In genomic region chr1:205481629-205482071, GRCh38 we compare ENCODE assay signal across 14 cellular contexts. TPM values are rescaled to one million over a fixed set of nuclear protein-coding genes. Genes with fewer than 3 reads are reported as not detected.
DNase-seq lines count a peak whose midpoint lies in the region; ATAC-seq, FAIRE-seq and TF ChIP-seq lines count a peak whose summit lies in the region.
"Had no signal": no experiment of that assay in that cellular context is flagged by ENCODE, and none has a peak within 500 bp of the region (broad histone marks: within the 10 kb centered on the region; RNA-seq: fewer than 3 reads in every experiment).

No MANE protein-coding gene starts in this region.

- no peaks in the 10 kb centered on the region for H3K9me3 Mint-ChIP-seq in mesothelial cell of epicardium
- H3K9me3 Mint-ChIP-seq: dendritic cell treated with granulocyte-macrophage colony-stimulating factor and Interleukin-4, amounts not matched to agents 40 ng/mL and 50 ng/mL, for 4 days had no signal

- no peak for TF ChIP-seq CTCF in HepG2 (CRISPR knock-in tag; IDR thresholded peaks at IDR 0.05)
- no peak for TF ChIP-seq CTCF in right lobe of liver (IDR thresholded peaks at IDR 0.05)
- TF ChIP-seq CTCF in RWPE1 (conservative IDR thresholded peaks at IDR 0.05; ENCODE audit: low read depth), result no peak
- TF ChIP-seq CTCF in mesothelial cell of epicardium (IDR thresholded peaks at IDR 0.05; ENCODE audit: unreplicated experiment), result no peak

- H3K9ac ChIP-seq in HepG2 (ENCODE audit: insufficient read depth, low read depth, low read length), result no peak overlapping the region

- CTCF ChIA-PET in HepG2 (lab: Yijun Ruan, JAX; ENCODE audit: low intra/inter-chr PET ratio, low total read pairs), result no interaction called here
- CTCF ChIA-PET in RWPE1 (lab: Yijun Ruan, JAX), result interaction anchor here (0.5 to 3.0 kb wide), 13 partner anchors 15 to 893 kb away, joined by 3 to 14 read pairs (median 4); no protein-coding TSS in a partner anchor

- no peak overlapping the region for H3K27ac ChIP-seq in HepG2 (ENCODE audit: extremely low read length, insufficient read depth, low read length)
- no peak overlapping the region for H3K27ac ChIP-seq in right lobe of liver
- H3K27ac ChIP-seq in RWPE1, result peak overlapping the region; percentile 92
- H3K27ac ChIP-seq: C4-2B had no signal

- in situ Hi-C loops in HepG2 (cut with HindIII; ENCODE audit: extremely low pct_ligation_motif_present, low pct_unique_long_range_greater_than_20kb), result no loop called here

- no peak overlapping the region for H3K27ac Mint-ChIP-seq in mesothelial cell of epicardium
- H3K27ac Mint-ChIP-seq: dendritic cell treated with granulocyte-macrophage colony-stimulating factor and Interleukin-4, amounts not matched to agents 40 ng/mL and 50 ng/mL, for 4 days had no signal

- H3K79me2 ChIP-seq in HepG2 (ENCODE audit: insufficient read depth, low read length), result no peaks in the 10 kb centered on the region

- no peak for FAIRE-seq in HepG2 (lab: Jason Lieb, UNC)

- 6% methylated on average over 9 of the region's 13 CpGs for whole genome bisulfite sequencing in HepG2 (ENCODE audit: low lambda C conversion rate)
- 37% methylated on average over 11 of the region's 13 CpGs for WGBS in right lobe of liver (ENCODE audit: insufficient coverage, low coverage, low lambda C conversion rate, missing lambda C conversion rate)

- ATAC-seq in HepG2, result peak; percentile 32; the same call in 2 of the 3 replicates
- no peak for ATAC-seq in right lobe of liver
- no peak for ATAC-seq in HG02610 (IDR thresholded peaks at IDR 0.05; ENCODE audit: unreplicated experiment)
- no peak for ATAC-seq in HG03354 (IDR thresholded peaks at IDR 0.05; ENCODE audit: poor library complexity, severe bottlenecking, unreplicated experiment)

- H3K4me2 ChIP-seq in HepG2 (ENCODE audit: low read depth, low read length), result no peak overlapping the region

- BruUV-seq in HepG2 (replicated peaks; lab: Mats Ljungman, UMichigan), result no TSS peak

- POLR2A ChIA-PET in HepG2 (lab: Yijun Ruan, JAX) (no interaction called here), RWPE1 (lab: Yijun Ruan, JAX; ENCODE audit: low non-redundant PET) (interaction anchor here (0.6 kb wide), 1 partner anchor 33 kb away, joined by 4 read pairs; no protein-coding TSS in a partner anchor)

- no peaks in the 10 kb centered on the region for H3K36me3 Mint-ChIP-seq in mesothelial cell of epicardium

- H2AFZ ChIP-seq in HepG2 (ENCODE audit: low read length), result no peak overlapping the region

- no peaks in the 10 kb centered on the region for H3K9me3 ChIP-seq in HepG2 (ENCODE audit: low read length)
- no peaks in the 10 kb centered on the region for H3K9me3 ChIP-seq in right lobe of liver

- H3K4me1 Mint-ChIP-seq in mesothelial cell of epicardium, result no peaks in the 10 kb centered on the region

- H3K4me3 ChIP-seq in HepG2 (replicated peaks in 1 of 3; ENCODE audit: insufficient read depth in 1 of 3, low read depth in 2 of 3, low read length in 3 of 3) (no peak overlapping the region), right lobe of liver (no peak overlapping the region)

- H3K27me3 ChIP-seq in HepG2 (ENCODE audit: control insufficient read depth in 1 of 2, insufficient read depth in 2 of 2, low read length in 2 of 2) (peaks cover 7 to 14% of the 10 kb centered on the region in 2 experiments; a peak in 3 of 5 replicates), right lobe of liver (no peaks in the 10 kb centered on the region)

- TF ChIP-seq POLR2A in HepG2 (IDR thresholded peaks at IDR 0.05; ENCODE audit: insufficient read depth in 1 of 2, low read depth in 2 of 2, low read length in 2 of 2), result no peak
- TF ChIP-seq POLR2A in right lobe of liver (IDR thresholded peaks at IDR 0.05), result no peak

- no peak overlapping the region for H3K4me3 Mint-ChIP-seq in mesothelial cell of epicardium
- H3K4me3 Mint-ChIP-seq: dendritic cell treated with granulocyte-macrophage colony-stimulating factor and Interleukin-4, amounts not matched to agents 40 ng/mL and 50 ng/mL, for 4 days had no signal

- H3K36me3 ChIP-seq in HepG2 (replicated peaks in 1 of 2; ENCODE audit: control insufficient read depth in 1 of 2, insufficient read depth in 2 of 2, low read length in 2 of 2) (no peaks in the 10 kb centered on the region), right lobe of liver (no peaks in the 10 kb centered on the region)

- TF ChIP-seq EP300 in HepG2 (IDR thresholded peaks at IDR 0.05; ENCODE audit: low read depth in 2 of 2, low read length in 2 of 2) (no peak), HepG2 (CRISPR knock-in tag; IDR thresholded peaks at IDR 0.05; ENCODE audit: borderline replicate concordance) (no peak)

- no peaks in the 10 kb centered on the region for H4K20me1 ChIP-seq in HepG2 (ENCODE audit: insufficient read depth, low read length)

- intact Hi-C loops in HepG2 (cut with micrococcal nuclease; ENCODE audit: unreplicated experiment) (no loop called here), right lobe of liver (cut with DNase I) (loop anchor here (10.0 kb wide), 2 partner anchors 127 to 137 kb away; partner anchors contain the start of gene KLHDC8A (in 1 of the 2))

- peaks cover 61% of the 10 kb centered on the region for H3K27me3 Mint-ChIP-seq in mesothelial cell of epicardium (ENCODE audit: low read depth)

- H3K4me1 ChIP-seq in HepG2 (ENCODE audit: insufficient read depth, low read length) (peaks cover 12% of the 10 kb centered on the region), right lobe of liver (no peaks in the 10 kb centered on the region)

- TF ChIP-seq RAD21 in HepG2 (CRISPR knock-in tag; IDR thresholded peaks at IDR 0.05), result no peak

- DNase-seq in HepG2 (ENCODE audit: low spot score) (no peak), right lobe of liver (no peak), RWPE1 (ENCODE audit: low spot score) (peak; percentile 75), ecto neural progenitor cell (ENCODE audit: low spot score) (peak; percentile 78), mesothelial cell of epicardium (ENCODE audit: low spot score in 2 of 2, unreplicated experiment in 2 of 2) (no peak), CD1c-positive myeloid dendritic cell (ENCODE audit: extremely low spot score) (no peak)
- DNase-seq: head of caudate nucleus, IMR-90 had no signal

RNA-seq across cellular contexts. Expression of gene CDK18, which starts 22.8 kb away (rescaled TPM):
- total RNA-seq in HepG2 (2016; rRNA removed; fragmentation: Illumina TruSeq; extraction: Trizol) (3.2 and 6.4 TPM in 2 replicates), right lobe of liver (10 to 100 TPM in 3 of 6 experiments, 1 to 10 TPM in 3; 6.3 to 22.3 (median 9.7) TPM), mesothelial cell of epicardium (28.7 to 33.2 TPM (median 31.1 TPM) in 3 replicates)
- total RNA-seq in HepG2 (2016; cell fraction: cytosol; rRNA removed; fragmentation: Illumina TruSeq; extraction: Trizol; ENCODE audit: low read depth), result 10.6 and 10.7 TPM in 2 replicates
- total RNA-seq in HepG2 (2016; cell fraction: insoluble cytoplasmic fraction; rRNA removed; fragmentation: Illumina TruSeq; extraction: Trizol), result 3.6 and 7.0 TPM in 2 replicates
- total RNA-seq in HepG2 (2016; cell fraction: membrane; rRNA removed; fragmentation: Illumina TruSeq; extraction: Trizol), result 8.3 and 10.4 TPM in 2 replicates
- total RNA-seq in HepG2 (2016; cell fraction: nucleus; rRNA removed; fragmentation: Illumina TruSeq; extraction: Trizol), result 8.2 and 10.1 TPM in 2 replicates
- 38.8 and 45.3 TPM in 2 replicates for polyA plus RNA-seq in HepG2 (2011; rRNA removed)
- 13.0 and 14.8 TPM in 2 replicates for polyA plus RNA-seq in HepG2 (2011; cell fraction: cytosol; rRNA removed)
- polyA plus RNA-seq in HepG2 (2011; cell fraction: nucleus; rRNA removed), result 224 and 255 TPM in 2 replicates
- polyA plus RNA-seq in HepG2 (2012), result 53.5 and 54.3 TPM in 2 replicates
- polyA plus RNA-seq in HepG2 (2016; cell fraction: cytosol; fragmentation: Illumina TruSeq; extraction: Trizol; ENCODE audit: low read depth), result 5.2 and 5.9 TPM in 2 replicates
- 6.0 and 9.4 TPM in 2 replicates for polyA plus RNA-seq in HepG2 (2016; cell fraction: insoluble cytoplasmic fraction; fragmentation: Illumina TruSeq; extraction: Trizol; ENCODE audit: low read depth)
- 11.2 and 12.4 TPM in 2 replicates for polyA plus RNA-seq in HepG2 (2016; cell fraction: membrane; fragmentation: Illumina TruSeq; extraction: Trizol; ENCODE audit: low read depth)
- 33.1 and 35.8 TPM in 2 replicates for polyA plus RNA-seq in HepG2 (2016; cell fraction: nucleus; fragmentation: Illumina TruSeq; extraction: Trizol; ENCODE audit: insufficient read depth, low read depth)
- polyA minus RNA-seq in HepG2 (2011; rRNA and poly(A)+ RNA removed; ENCODE audit: low replicate concordance), result 11.0 and 29.7 TPM in 2 replicates
- 14.7 and 23.4 TPM in 2 replicates for polyA minus RNA-seq in HepG2 (2011; cell fraction: cytosol; rRNA and poly(A)+ RNA removed)
- polyA minus RNA-seq in HepG2 (2011; cell fraction: nucleus; rRNA and poly(A)+ RNA removed), result 47.0 and 52.3 TPM in 2 replicates

RNA-seq across cellular contexts. Expression of gene BLACAT1, which starts 25.8 kb away (rescaled TPM):
- total RNA-seq in HepG2 (2016; rRNA removed; fragmentation: Illumina TruSeq; extraction: Trizol), result 0.42 and 1.2 TPM in 2 replicates
- total RNA-seq in HepG2 (2016; cell fraction: cytosol; rRNA removed; fragmentation: Illumina TruSeq; extraction: Trizol; ENCODE audit: low read depth), result 0.18 TPM in 1 of 2 replicates, not detected in the other
- total RNA-seq in HepG2 (2016; cell fraction: insoluble cytoplasmic fraction; rRNA removed; fragmentation: Illumina TruSeq; extraction: Trizol), result 0.28 and 1.4 TPM in 2 replicates
- 0.10 and 0.28 TPM in 2 replicates for total RNA-seq in HepG2 (2016; cell fraction: membrane; rRNA removed; fragmentation: Illumina TruSeq; extraction: Trizol)
- total RNA-seq in HepG2 (2016; cell fraction: nucleus; rRNA removed; fragmentation: Illumina TruSeq; extraction: Trizol), result 2.8 and 3.4 TPM in 2 replicates
- 2.7 and 2.8 TPM in 2 replicates for polyA plus RNA-seq in HepG2 (2011; rRNA removed)
- polyA plus RNA-seq in HepG2 (2011; cell fraction: cytosol; rRNA removed), result 1.2 and 1.4 TPM in 2 replicates
- 6.9 and 7.0 TPM in 2 replicates for polyA plus RNA-seq in HepG2 (2011; cell fraction: nucleus; rRNA removed)
- polyA plus RNA-seq in HepG2 (2012), result 0.36 and 0.88 TPM in 2 replicates
- 0.07 and 0.09 TPM in 2 replicates for polyA plus RNA-seq in HepG2 (2016; cell fraction: cytosol; fragmentation: Illumina TruSeq; extraction: Trizol; ENCODE audit: low read depth)
- polyA plus RNA-seq in HepG2 (2016; cell fraction: insoluble cytoplasmic fraction; fragmentation: Illumina TruSeq; extraction: Trizol; ENCODE audit: low read depth), result 0.48 and 0.52 TPM in 2 replicates
- 0.12 and 0.19 TPM in 2 replicates for polyA plus RNA-seq in HepG2 (2016; cell fraction: membrane; fragmentation: Illumina TruSeq; extraction: Trizol; ENCODE audit: low read depth)
- 2.2 and 2.7 TPM in 2 replicates for polyA plus RNA-seq in HepG2 (2016; cell fraction: nucleus; fragmentation: Illumina TruSeq; extraction: Trizol; ENCODE audit: insufficient read depth, low read depth)
- 0.37 and 5.7 TPM in 2 replicates for polyA minus RNA-seq in HepG2 (2011; rRNA and poly(A)+ RNA removed; ENCODE audit: low replicate concordance)
- 0.79 and 0.97 TPM in 2 replicates for polyA minus RNA-seq in HepG2 (2011; cell fraction: cytosol; rRNA and poly(A)+ RNA removed)
- polyA minus RNA-seq in HepG2 (2011; cell fraction: nucleus; rRNA and poly(A)+ RNA removed), result 9.9 and 10.4 TPM in 2 replicates
- under 1 TPM in 1 of 6 experiments, not detected in 5; 0.06 TPM for total RNA-seq in right lobe of liver
- total RNA-seq in mesothelial cell of epicardium, result 0.66 to 0.74 TPM (median 0.72 TPM) in 3 replicates
- total RNA-seq: liver had no signal
- polyA plus RNA-seq: liver had no signal

RNA-seq across cellular contexts. Expression of gene LEMD1, which starts 59.8 kb away (rescaled TPM):
- total RNA-seq in HepG2 (2016; rRNA removed; fragmentation: Illumina TruSeq; extraction: Trizol) (0.84 and 2.3 TPM in 2 replicates), right lobe of liver (not detected), mesothelial cell of epicardium (1.3 to 1.9 TPM (median 1.6 TPM) in 3 replicates)
- total RNA-seq in HepG2 (2016; cell fraction: cytosol; rRNA removed; fragmentation: Illumina TruSeq; extraction: Trizol; ENCODE audit: low read depth), result not detected in 2 replicates
- 0.79 and 2.7 TPM in 2 replicates for total RNA-seq in HepG2 (2016; cell fraction: insoluble cytoplasmic fraction; rRNA removed; fragmentation: Illumina TruSeq; extraction: Trizol)
- total RNA-seq in HepG2 (2016; cell fraction: membrane; rRNA removed; fragmentation: Illumina TruSeq; extraction: Trizol), result 0.62 and 0.74 TPM in 2 replicates
- total RNA-seq in HepG2 (2016; cell fraction: nucleus; rRNA removed; fragmentation: Illumina TruSeq; extraction: Trizol), result 4.5 and 8.3 TPM in 2 replicates
- polyA plus RNA-seq in HepG2 (2011; rRNA removed), result 1.4 and 2.1 TPM in 2 replicates
- polyA plus RNA-seq in HepG2 (2011; cell fraction: cytosol; rRNA removed), result 0.29 and 0.59 TPM in 2 replicates
- 5.5 and 6.9 TPM in 2 replicates for polyA plus RNA-seq in HepG2 (2011; cell fraction: nucleus; rRNA removed)
- 0.32 and 1.3 TPM in 2 replicates for polyA plus RNA-seq in HepG2 (2012)
- 0.42 TPM in 1 of 2 replicates, not detected in the other for polyA plus RNA-seq in HepG2 (2016; cell fraction: cytosol; fragmentation: Illumina TruSeq; extraction: Trizol; ENCODE audit: low read depth)
- polyA plus RNA-seq in HepG2 (2016; cell fraction: insoluble cytoplasmic fraction; fragmentation: Illumina TruSeq; extraction: Trizol; ENCODE audit: low read depth), result 1.2 TPM in 2 replicates
- polyA plus RNA-seq in HepG2 (2016; cell fraction: membrane; fragmentation: Illumina TruSeq; extraction: Trizol; ENCODE audit: low read depth), result 0.79 TPM in 1 of 2 replicates, not detected in the other
- not detected in 2 replicates for polyA plus RNA-seq in HepG2 (2016; cell fraction: nucleus; fragmentation: Illumina TruSeq; extraction: Trizol; ENCODE audit: insufficient read depth, low read depth)
- 2.3 and 20.4 TPM in 2 replicates for polyA minus RNA-seq in HepG2 (2011; rRNA and poly(A)+ RNA removed; ENCODE audit: low replicate concordance)
- polyA minus RNA-seq in HepG2 (2011; cell fraction: cytosol; rRNA and poly(A)+ RNA removed), result 2.9 and 3.3 TPM in 2 replicates
- polyA minus RNA-seq in HepG2 (2011; cell fraction: nucleus; rRNA and poly(A)+ RNA removed), result 8.5 and 10.2 TPM in 2 replicates
- total RNA-seq: IMR-90, liver, ureter had no signal
- polyA plus RNA-seq: IMR-90, liver had no signal

Comparison
In these comparisons a context has a peak if more than half of its experiments do, and no peak if none do; other contexts are left out.
1. DNase-seq: peak in RWPE1 (single experiment) and ecto neural progenitor cell (single experiment); none in HepG2 (single experiment), right lobe of liver (0 of 3), mesothelial cell of epicardium (0 of 2) and CD1c-positive myeloid dendritic cell (single experiment).